In the genomic region with DNA sequence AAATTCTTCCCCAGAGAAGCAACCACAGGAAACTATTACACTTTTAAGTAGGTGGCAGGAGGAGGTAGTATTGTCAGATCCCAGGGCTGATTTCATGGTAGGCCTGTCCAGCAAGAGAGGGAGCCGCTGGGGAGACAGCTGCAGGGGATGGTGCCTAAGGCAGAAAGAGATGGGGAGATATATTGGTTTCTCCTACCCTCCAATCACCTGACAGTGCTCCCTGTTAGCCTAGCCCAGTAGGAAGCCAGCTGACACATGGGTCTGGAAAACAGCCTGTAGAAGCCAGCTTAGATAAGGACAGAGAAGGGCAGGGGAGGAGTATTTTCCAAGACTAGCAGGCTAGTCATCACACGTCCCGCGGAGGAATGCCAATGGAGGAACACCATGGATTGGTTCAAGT, we compare ENCODE assay signal across 19 cellular contexts.
"Had no signal": no experiment of that assay in that cellular context is flagged by ENCODE, and none has a peak within 500 bp of the region (broad histone marks: within the 10 kb centered on the region; RNA-seq: fewer than 3 reads in every experiment).

No MANE protein-coding gene starts in this region.

- H3K9me3 Mint-ChIP-seq: activated CD4-positive, alpha-beta memory T cell treated with anti-CD3 and anti-CD28 coated beads, Interleukin-2, amount 10 ng/mL, durations not matched to agents 7 days and 5 days; activated T-cell treated with anti-CD3 and anti-CD28 coated beads, Interleukin-2, amount 50 U/mL, for 72 hours; dendritic cell treated with granulocyte-macrophage colony-stimulating factor and Interleukin-4, amounts not matched to agents 40 ng/mL and 50 ng/mL, for 4 days; memory B cell; nephron had no signal

- H3K4me1 ChIP-seq: prostate gland, upper lobe of left lung had no signal

- H3K4me3 Mint-ChIP-seq: activated CD4-positive, alpha-beta memory T cell treated with anti-CD3 and anti-CD28 coated beads, Interleukin-2, amount 10 ng/mL, durations not matched to agents 7 days and 5 days; activated T-cell treated with anti-CD3 and anti-CD28 coated beads, Interleukin-2, amount 50 U/mL, for 72 hours; dendritic cell treated with granulocyte-macrophage colony-stimulating factor and Interleukin-4, amounts not matched to agents 40 ng/mL and 50 ng/mL, for 4 days; memory B cell; nephron had no signal

- H3K27ac Mint-ChIP-seq: activated CD4-positive, alpha-beta memory T cell treated with anti-CD3 and anti-CD28 coated beads, Interleukin-2, amount 10 ng/mL, durations not matched to agents 7 days and 5 days; activated T-cell treated with anti-CD3 and anti-CD28 coated beads, Interleukin-2, amount 50 U/mL, for 72 hours; dendritic cell treated with granulocyte-macrophage colony-stimulating factor and Interleukin-4, amounts not matched to agents 40 ng/mL and 50 ng/mL, for 4 days; memory B cell; nephron had no signal

- H3K27ac ChIP-seq: suprapubic skin, upper lobe of left lung had no signal

- H3K9me3 ChIP-seq: prostate gland, suprapubic skin, upper lobe of left lung had no signal

- H3K36me3 ChIP-seq: prostate gland, suprapubic skin, upper lobe of left lung had no signal

- H3K4me3 ChIP-seq: prostate gland, suprapubic skin, upper lobe of left lung had no signal

- H3K4me1 Mint-ChIP-seq: activated CD4-positive, alpha-beta memory T cell treated with anti-CD3 and anti-CD28 coated beads, Interleukin-2, amount 10 ng/mL, durations not matched to agents 7 days and 5 days; nephron had no signal

- H3K27me3 Mint-ChIP-seq: activated CD4-positive, alpha-beta memory T cell treated with anti-CD3 and anti-CD28 coated beads, Interleukin-2, amount 10 ng/mL, durations not matched to agents 7 days and 5 days; dendritic cell treated with granulocyte-macrophage colony-stimulating factor and Interleukin-4, amounts not matched to agents 40 ng/mL and 50 ng/mL, for 4 days; memory B cell had no signal

- ATAC-seq: activated T-cell treated with anti-CD3 and anti-CD28 coated beads, Interleukin-2, amount 50 U/mL, for 72 hours; left lobe of liver; sciatic nerve had no signal

- DNase-seq: activated CD4-positive, alpha-beta memory T cell treated with anti-CD3 and anti-CD28 coated beads, Interleukin-2, amount 10 ng/mL, durations not matched to agents 7 days and 5 days; activated CD4-positive, alpha-beta T cell treated with anti-CD3 and anti-CD28 coated beads for 1 hour; activated CD8-positive, alpha-beta memory T cell treated with anti-CD3 and anti-CD28 coated beads, Interleukin-2, amount 50 U/mL, for 4 hours; activated gamma-delta T cell treated with Interleukin-2 at 50 U/mL for 16 hours; activated T-cell treated with anti-CD3 and anti-CD28 coated beads, Interleukin-2, amount 50 U/mL, for 72 hours; cerebellar nuclear complex; erythroblast; occipital lobe; stimulated activated CD4-positive, alpha-beta T cell treated with anti-CD3 and anti-CD28 coated beads, Interleukin-2, amount 100 ng/mL, for 24 hours; stimulated activated naive CD4-positive, alpha-beta T cell; T-helper 2 cell; upper lobe of left lung had no signal
